In the genomic region with DNA sequence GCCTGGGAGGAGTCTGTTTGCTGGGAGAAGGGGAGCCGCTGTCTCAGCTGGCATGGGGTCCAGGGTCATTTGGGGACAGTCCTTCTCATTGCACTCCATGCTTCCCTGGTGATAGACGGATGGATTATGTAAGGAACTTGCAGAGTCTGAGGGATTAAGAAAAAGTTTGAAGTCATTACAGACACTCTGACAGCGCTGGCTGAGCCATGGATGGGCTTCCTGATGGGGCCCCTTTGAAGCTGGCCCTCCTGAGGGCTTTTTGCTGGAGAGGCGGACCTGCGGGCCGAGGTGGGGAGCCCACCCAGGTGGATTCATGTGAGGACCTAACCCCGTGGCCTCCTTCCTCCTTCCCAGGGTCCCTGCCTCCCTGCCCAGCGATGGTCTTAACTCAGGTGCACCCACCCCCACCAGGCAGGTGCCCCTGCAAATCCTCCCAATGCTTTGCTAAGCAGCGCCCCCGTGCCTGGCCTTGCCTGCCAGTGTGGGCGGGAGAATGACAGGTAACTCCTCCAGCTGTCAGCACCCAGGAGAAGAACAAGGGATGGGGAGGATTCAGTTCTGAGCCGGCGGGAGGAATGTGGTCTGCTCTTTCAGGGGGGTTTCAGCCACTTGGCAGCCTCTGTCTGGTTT, we compare ENCODE assay signal across 14 cellular contexts.
"Had no signal": no experiment of that assay in that cellular context is flagged by ENCODE, and none has a peak within 500 bp of the region (broad histone marks: within the 10 kb centered on the region; RNA-seq: fewer than 3 reads in every experiment).

No MANE protein-coding gene starts in this region.

- H3K9me3 ChIP-seq: esophagus squamous epithelium, ovary, thyroid gland, vagina had no signal

- H3K27me3 ChIP-seq: ovary, thyroid gland, vagina had no signal

- H3K4me1 ChIP-seq: esophagus squamous epithelium, thyroid gland, vagina had no signal

- H3K36me3 ChIP-seq: esophagus squamous epithelium, ovary, thyroid gland, vagina had no signal

- DNase-seq: activated B cell treated with CpG ODN at 0.5 μM for 24 hours; activated CD4-positive, alpha-beta T cell treated with anti-CD3 and anti-CD28 coated beads for 48 hours; activated CD8-positive, alpha-beta T cell treated with anti-CD3 and anti-CD28 coated beads for 36 hours; activated gamma-delta T cell; activated naive CD8-positive, alpha-beta T cell treated with anti-CD3 and anti-CD28 coated beads for 36 hours; activated T-cell treated with anti-CD3 and anti-CD28 coated beads, Interleukin-2, amount 50 U/mL, for 48 hours; effector CD8-positive, alpha-beta T cell; esophagus squamous epithelium; kidney glomerular epithelial cell; ovary; stimulated activated CD4-positive, alpha-beta T cell treated with anti-CD3 and anti-CD28 coated beads, Interleukin-2, amount 100 ng/mL, for 48 hours; thyroid gland had no signal

- H3K4me3 ChIP-seq: esophagus squamous epithelium, ovary, thyroid gland, vagina had no signal

- ATAC-seq: activated CD8-positive, alpha-beta T cell treated with anti-CD3 and anti-CD28 coated beads for 36 hours; stimulated activated memory B cell treated with anti-CD40 and anti-IgM and Interleukin-4, amounts not matched to agents 10 μg/mL and 1 μg/mL and 100 μg/mL, for 72 hours had no signal

- H3K27ac ChIP-seq: esophagus squamous epithelium, ovary, thyroid gland, vagina had no signal
